Comparison of ENCODE assay signal across 8 cellular contexts in the genomic region with DNA sequence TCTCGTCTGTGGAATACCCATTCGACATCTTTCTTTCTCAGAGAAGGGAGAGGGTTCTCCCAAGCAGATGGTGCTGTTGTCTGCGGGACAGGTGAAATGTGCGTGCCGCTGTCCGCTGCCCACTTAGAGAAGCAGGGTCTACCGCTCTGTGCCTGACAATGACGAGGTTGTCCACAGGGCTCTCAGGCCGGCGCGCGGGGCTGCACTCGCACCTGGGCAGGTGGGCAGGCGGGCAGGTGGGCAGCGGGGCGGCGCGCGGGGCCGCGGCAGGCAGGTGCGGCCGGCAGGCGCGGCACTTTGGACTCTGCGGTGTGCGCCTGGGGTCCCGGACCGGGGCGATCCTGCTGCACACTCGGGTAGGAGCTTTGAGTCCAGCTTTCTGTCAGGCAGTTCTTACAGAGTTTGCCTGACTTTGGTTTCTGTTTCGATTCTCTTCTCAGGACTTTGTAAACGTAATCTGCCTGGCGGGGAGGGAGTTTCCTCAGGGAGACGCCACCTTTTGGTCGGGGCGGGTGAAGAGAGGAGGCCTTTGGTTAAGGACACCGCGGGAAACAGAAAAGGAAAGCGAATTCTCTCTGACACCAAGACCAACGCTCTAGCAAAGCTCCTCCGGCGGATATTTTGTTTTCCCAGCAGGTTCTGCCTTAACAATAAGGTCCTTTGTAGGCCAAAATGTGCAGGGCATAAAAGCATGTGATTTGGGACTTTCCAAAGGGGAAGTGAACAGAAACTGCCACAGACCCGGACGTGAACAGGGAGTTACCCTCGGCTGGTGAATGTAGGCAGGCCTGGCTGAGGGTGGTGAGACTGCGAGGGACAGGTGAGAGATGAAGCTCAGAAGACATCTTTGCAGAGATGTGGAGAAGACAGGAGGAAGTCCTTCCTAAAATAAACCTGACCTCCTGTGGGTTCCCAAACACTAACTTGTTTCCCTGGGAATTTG. TPM values are rescaled to one million over a fixed set of nuclear protein-coding genes. Genes with fewer than 3 reads are reported as not detected.
DNase-seq lines count a peak whose midpoint lies in the region; ATAC-seq, FAIRE-seq and TF ChIP-seq lines count a peak whose summit lies in the region.

A gene (minus strand): TSS at position 405 of the 943 bp plus-strand sequence. CDS start 377 bp downstream, at position 28.

- H3K27ac ChIP-seq in H1 (ENCODE audit: low read depth, low read length) (peak within 1 kb of the TSS; percentile 19), mesenchymal stem cell (ENCODE audit: low read length, poor library complexity, severe bottlenecking) (peak within 1 kb of the TSS; percentile 33)

- H3K4me1 ChIP-seq in H1 (replicated peaks in 1 of 4; ENCODE audit: control insufficient read depth in 3 of 4, insufficient read depth in 4 of 4, low read length in 3 of 4) (peaks cover 0 to 8% (median 2%) of the 10 kb centered on the region in 4 experiments; a peak in 3 of 7 replicates), mesenchymal stem cell (ENCODE audit: control insufficient read depth, insufficient read depth, low read depth, low read length) (peaks cover 5% of the 10 kb centered on the region)

- ATAC-seq in HG03457 (IDR thresholded peaks at IDR 0.05; ENCODE audit: unreplicated experiment), result peak; percentile 90

- H3K14ac ChIP-seq in H1 (ENCODE audit: insufficient read length), result no peak within 1 kb of the TSS
- peak within 1 kb of the TSS in 1 of 2 experiments; percentile 98 for H3K14ac ChIP-seq in mesenchymal stem cell (ENCODE audit: low read length in 2 of 2)

- no peaks in the 10 kb centered on the region for H3K36me3 ChIP-seq in H1 (ENCODE audit: control insufficient read depth in 2 of 4, insufficient read depth in 4 of 4, low read length in 3 of 4)
- H3K36me3 ChIP-seq in mesenchymal stem cell (ENCODE audit: control insufficient read depth in 1 of 2, insufficient read depth in 2 of 2, low read depth in 1 of 2, low read length in 2 of 2), result no peaks in the 10 kb centered on the region

- H3K9me3 ChIP-seq in H1 (ENCODE audit: insufficient read depth in 2 of 2, low read depth in 1 of 2, low read length in 1 of 2) (no peaks in the 10 kb centered on the region), mesenchymal stem cell (ENCODE audit: control insufficient read depth, low read length) (no peaks in the 10 kb centered on the region)

- 8% methylated on average over 45 of the region's 47 CpGs; no CpG with 5 or more reads in 1 of the 2 experiments for WGBS in H1 (ENCODE audit: extremely low coverage in 1 of 2, insufficient coverage in 1 of 2, insufficient read length in 1 of 2, insufficient replicate concordance in 2 of 2, low coverage in 1 of 2, low lambda C conversion rate in 2 of 2, missing lambda C conversion rate in 1 of 2), 2 experiments
- WGBS in mesenchymal stem cell, result 5% methylated on average over 44 of the region's 47 CpGs

- no peaks in the 10 kb centered on the region for H3K79me2 ChIP-seq in H1 (ENCODE audit: control insufficient read depth in 1 of 2, insufficient read depth in 2 of 2, low read length in 2 of 2)

- peak within 1 kb of the TSS; percentile 45; the same call in 1 of the 2 replicates for H2BK12ac ChIP-seq in H1 (ENCODE audit: low read depth, low read length)
- peak within 1 kb of the TSS; percentile 9 to 37 for H2BK12ac ChIP-seq in mesenchymal stem cell (ENCODE audit: low read length in 2 of 2)

- H2AK5ac ChIP-seq in H1 (ENCODE audit: low read depth, low read length) (no peak within 1 kb of the TSS), mesenchymal stem cell (ENCODE audit: low read length, severe bottlenecking) (no peak within 1 kb of the TSS)

- peak within 1 kb of the TSS; percentile 55; the same call in 1 of the 2 replicates for H3K18ac ChIP-seq in H1 (ENCODE audit: extremely low read depth, low read length)
- H3K18ac ChIP-seq in mesenchymal stem cell (ENCODE audit: low read depth in 1 of 2, low read length in 2 of 2), result peak within 1 kb of the TSS; percentile 60 to 84

- H2BK5ac ChIP-seq in H1 (ENCODE audit: low read depth, low read length) (no peak within 1 kb of the TSS), mesenchymal stem cell (ENCODE audit: low read depth, low read length, poor library complexity, severe bottlenecking) (peak within 1 kb of the TSS; percentile 3)

- H3K27me3 ChIP-seq in H1 (replicated peaks in 1 of 4; ENCODE audit: control insufficient read depth in 3 of 4, extremely low read depth in 1 of 4, insufficient read depth in 3 of 4, low read length in 3 of 4), result peaks cover 0 to 12% (median 6%) of the 10 kb centered on the region in 4 experiments; a peak in 5 of 7 replicates
- no peaks in the 10 kb centered on the region for H3K27me3 ChIP-seq in mesenchymal stem cell (ENCODE audit: control insufficient read depth in 1 of 2, insufficient read depth in 1 of 2, low read length in 2 of 2)

- POLR2A ChIA-PET in H1 (lab: Charles Lee; ENCODE audit: partially characterized antibody), result interaction anchor here (0.9 kb wide), 1 partner anchor 19 kb away, joined by 3 read pairs; no protein-coding TSS in a partner anchor

- peaks cover 4% of the 10 kb centered on the region; the same call in 1 of the 2 replicates for H3K23me2 ChIP-seq in H1 (ENCODE audit: low read depth, low read length)

- H3K9ac ChIP-seq in H1 (replicated peaks in 1 of 4; ENCODE audit: extremely low read depth in 1 of 4, low read depth in 3 of 4, low read length in 3 of 4) (peak within 1 kb of the TSS; percentile 14 to 49 (median 40); a peak in 4 of 7 replicates), mesenchymal stem cell (ENCODE audit: low read length) (peak within 1 kb of the TSS; percentile 89)

- peak; percentile 68 for FAIRE-seq in H1 (lab: Jason Lieb, UNC)

- H4K8ac ChIP-seq in H1 (ENCODE audit: extremely low read depth, insufficient read depth, low read length), result peak within 1 kb of the TSS; percentile 88
- H4K8ac ChIP-seq in mesenchymal stem cell (ENCODE audit: low read length), result peak within 1 kb of the TSS; percentile 91

- CTCF ChIA-PET in H1 (lab: Charles Lee; ENCODE audit: partially characterized antibody), result interaction anchor here (0.6 to 4.3 kb wide), 9 partner anchors 9 to 98 kb away, joined by 3 to 30 read pairs (median 6); no protein-coding TSS in a partner anchor

- H3K4me3 Mint-ChIP-seq in CD14-positive monocyte, result peak within 1 kb of the TSS; percentile 94 to 99

- TF ChIP-seq RAD21 in H1 (IDR thresholded peaks at IDR 0.05 in 1 of 2, conservative IDR thresholded peaks at IDR 0.05 in 1 of 2; ENCODE audit: low read depth in 2 of 2, low read length in 2 of 2), result no peak

- H4K20me1 ChIP-seq in H1 (replicated peaks in 1 of 2; ENCODE audit: control insufficient read depth in 1 of 2, insufficient read depth in 2 of 2, low read length in 2 of 2), result no peaks in the 10 kb centered on the region

- peaks cover 7 to 11% of the 10 kb centered on the region in 2 donors for H3K36me3 Mint-ChIP-seq in CD14-positive monocyte

- H3K79me1 ChIP-seq in H1 (ENCODE audit: low read depth, low read length) (no peaks in the 10 kb centered on the region), mesenchymal stem cell (replicated peaks; ENCODE audit: low read length, poor library complexity, severe bottlenecking) (no peaks in the 10 kb centered on the region)

- H3K56ac ChIP-seq in H1 (replicated peaks; ENCODE audit: insufficient read length, low read depth, low read length), result no peak within 1 kb of the TSS

- peak in 1 of 2 experiments; percentile 48; a peak in 1 of 3 replicates for TF ChIP-seq POLR2A in H1 (IDR thresholded peaks at IDR 0.05; ENCODE audit: control extremely low read depth in 1 of 2, low read depth in 2 of 2, low read length in 2 of 2)

- H3K27ac Mint-ChIP-seq in CD14-positive monocyte, result peak within 1 kb of the TSS; percentile 100

- TF ChIP-seq EP300 in H1 (IDR thresholded peaks at IDR 0.05; ENCODE audit: borderline replicate concordance in 1 of 2, low read depth in 2 of 2, low read length in 2 of 2), result no peak

- peak within 1 kb of the TSS; percentile 50 to 74 (median 64) for H3K4me3 ChIP-seq in H1 (ENCODE audit: extremely low read depth in 1 of 4, insufficient read depth in 2 of 4, low read depth in 3 of 4, low read length in 4 of 4)
- peak within 1 kb of the TSS; percentile 76 to 98 for H3K4me3 ChIP-seq in mesenchymal stem cell (ENCODE audit: insufficient read depth in 1 of 2, low read depth in 1 of 2, low read length in 2 of 2)

- peak within 1 kb of the TSS; percentile 25; the same call in 1 of the 2 replicates for H2BK20ac ChIP-seq in H1 (ENCODE audit: low read length)

- H4K5ac ChIP-seq in H1 (ENCODE audit: insufficient read length, low read depth, low read length), result no peak within 1 kb of the TSS

- no peak within 1 kb of the TSS for H2BK120ac ChIP-seq in H1 (replicated peaks; ENCODE audit: low read depth, low read length)
- peak within 1 kb of the TSS; percentile 77 for H2BK120ac ChIP-seq in mesenchymal stem cell (ENCODE audit: low read depth, low read length)

- H4K91ac ChIP-seq in H1 (replicated peaks; ENCODE audit: insufficient read length, low read length) (peak within 1 kb of the TSS; percentile 52), mesenchymal stem cell (ENCODE audit: low read length) (peak within 1 kb of the TSS; percentile 60)

- TF ChIP-seq CTCF in CD14-positive monocyte (IDR thresholded peaks at IDR 0.05) (peak; percentile 38), H1 (IDR thresholded peaks at IDR 0.05; ENCODE audit: control extremely low read depth in 1 of 3, insufficient read depth in 1 of 3, low read depth in 1 of 3, low read length in 3 of 3) (peak in 2 of 3 experiments; percentile 9 to 28; a peak in 2 of 4 replicates)

- H3K4me2 ChIP-seq in H1 (ENCODE audit: insufficient read depth in 1 of 2, low read depth in 2 of 2, low read length in 2 of 2) (peak within 1 kb of the TSS; percentile 77 to 81), mesenchymal stem cell (ENCODE audit: low read length, poor library complexity, severe bottlenecking) (peak within 1 kb of the TSS; percentile 35)

- H2AFZ ChIP-seq in H1 (ENCODE audit: low read length) (peak within 1 kb of the TSS; percentile 100), mesenchymal stem cell (ENCODE audit: low read depth, low read length) (peak within 1 kb of the TSS; percentile 98)

- H3K4ac ChIP-seq in H1 (replicated peaks; ENCODE audit: insufficient read length, low read depth, low read length), result no peak within 1 kb of the TSS
- peak within 1 kb of the TSS; percentile 45 to 75 for H3K4ac ChIP-seq in mesenchymal stem cell (ENCODE audit: low read depth in 1 of 2, low read length in 2 of 2)

- H2BK15ac ChIP-seq in H1 (ENCODE audit: low read length) (no peak within 1 kb of the TSS; the same call in 1 of the 2 replicates), mesenchymal stem cell (ENCODE audit: low read depth, poor library complexity, severe bottlenecking) (no peak within 1 kb of the TSS)

- H3K23ac ChIP-seq in H1 (ENCODE audit: insufficient read length) (no peak within 1 kb of the TSS), mesenchymal stem cell (ENCODE audit: low read length in 2 of 2) (peak within 1 kb of the TSS in 1 of 2 experiments; percentile 66)

- no peaks in the 10 kb centered on the region for H3K27me3 Mint-ChIP-seq in CD14-positive monocyte (ENCODE audit: low read depth in 3 of 3)

- DNase-seq in CD14-positive monocyte (ENCODE audit: low spot score) (peak; percentile 89), GM19240 (ENCODE audit: insufficient read length, low spot score) (peak; percentile 36), NOMO-1 treated with DMSO at 0.1 percent for 48 hours (lab: John Stamatoyannopoulos, UW; ENCODE audit: unreplicated experiment) (peak; percentile 81), H1 (ENCODE audit: low read depth in 1 of 2, low spot score in 2 of 2) (peak in 1 of 2 experiments; percentile 71), mesenchymal stem cell (peak; percentile 97)
- DNase-seq in activated CD8-positive, alpha-beta memory T cell treated with anti-CD3 and anti-CD28 coated beads for 48 hours (ENCODE audit: low read depth in 2 of 3, low spot score in 2 of 3), result peak; percentile 41 to 53 (median 51)
- DNase-seq in stimulated activated CD8-positive, alpha-beta memory T cell treated with anti-CD3 and anti-CD28 coated beads, Interleukin-12 subunit alpha, Interleukin-12 subunit beta, amount 100 ng/mL, for 4 hours (ENCODE audit: low read depth), result peak; percentile 55

- peaks cover 57% of the 10 kb centered on the region for H3K4me1 Mint-ChIP-seq in CD14-positive monocyte

- no peaks in the 10 kb centered on the region for H3K9me3 Mint-ChIP-seq in CD14-positive monocyte

- intact Hi-C loops in CD14-positive monocyte (cut with micrococcal nuclease), result no loop called here

RNA-seq across cellular contexts. Expression of the gene that starts here (rescaled TPM):
- polyA plus RNA-seq in CD14-positive monocyte, result 10 to 100 TPM; 11.6 to 17.1 TPM
- 1.2 and 2.0 TPM in 2 replicates for total RNA-seq in H1 (2021; fragmentation: NEBNext Ultra II Directional; extraction: Animal tissue kit (Norgen Biotek cat#: 25700))
- 0.20 and 0.32 TPM in 2 replicates for polyA plus RNA-seq in H1 (2011; rRNA removed)
- 0.54 TPM for polyA plus RNA-seq in H1 (2011; cell fraction: cytosol; rRNA removed)
- 0.96 TPM for polyA plus RNA-seq in H1 (2011; cell fraction: nucleus; rRNA removed)
- 1.3 to 2.0 TPM (median 1.5 TPM) in 4 replicates for polyA plus RNA-seq in H1 (2012, experiment 1 of 2)
- 0.16 TPM for polyA plus RNA-seq in H1 (2012, experiment 2 of 2)
- 0.77 TPM for polyA plus RNA-seq in H1 (2013, experiment 1 of 2)
- polyA plus RNA-seq in H1 (2013, experiment 2 of 2), result 0.77 TPM
- 0.41 and 0.78 TPM in 2 replicates for polyA minus RNA-seq in H1 (2011; rRNA and poly(A)+ RNA removed)
- 0.73 TPM for polyA minus RNA-seq in H1 (2011; cell fraction: cytosol; rRNA and poly(A)+ RNA removed)
- 2.1 TPM for polyA minus RNA-seq in H1 (2011; cell fraction: nucleus; rRNA and poly(A)+ RNA removed)
- polyA plus RNA-seq in mesenchymal stem cell (2013, experiment 1 of 2), result 4.5 TPM
- 4.3 TPM for polyA plus RNA-seq in mesenchymal stem cell (2013, experiment 2 of 2)

Comparison
In these comparisons a context has a peak if more than half of its experiments do, and no peak if none do; other contexts are left out.
1. RNA of the gene that starts here (polyA plus RNA-seq): 11.6 to 17.1 TPM in CD14-positive monocyte; 0.16 to 2.0 TPM in H1; every median in the first group is over 4 times any median in the second.